12 cellular contexts compared by ENCODE assay signal in the genomic region with DNA sequence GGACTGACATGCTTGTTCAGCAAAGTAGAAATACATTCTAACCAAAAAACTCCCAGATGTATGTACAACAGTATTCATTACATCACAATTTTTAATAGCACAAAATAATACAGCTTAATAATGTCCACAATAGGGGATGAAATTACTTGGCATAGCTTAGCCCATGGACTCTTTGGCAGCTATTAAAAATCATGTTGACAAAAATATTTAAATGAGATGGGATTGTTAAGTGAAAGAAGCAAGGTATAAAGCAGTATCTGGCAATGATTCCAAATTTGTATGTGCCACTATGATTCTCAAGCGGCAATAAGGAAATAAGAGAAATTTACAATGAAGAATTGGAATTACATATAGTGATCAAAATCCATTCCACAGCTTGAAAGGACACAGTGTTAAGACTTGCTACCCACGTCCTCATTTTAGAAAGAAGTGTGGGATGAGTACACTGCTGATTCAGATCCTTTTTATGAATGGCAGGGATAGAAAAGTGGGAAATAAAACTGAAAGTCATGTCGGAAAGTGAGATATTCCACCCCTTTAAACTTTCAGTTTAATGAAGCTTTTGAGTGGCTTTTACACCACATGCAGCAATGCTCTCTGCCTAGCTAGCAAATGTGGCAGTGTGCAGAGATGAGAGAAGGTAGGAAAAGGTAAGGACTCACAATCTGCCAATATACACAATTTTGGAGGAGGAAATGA. TPM values are rescaled to one million over a fixed set of nuclear protein-coding genes. Genes with fewer than 3 reads are reported as not detected.
A peak's percentile ranks its signal among the peaks of the same experiment; 100 is the strongest.
DNase-seq lines count a peak whose midpoint lies in the region; ATAC-seq, FAIRE-seq and TF ChIP-seq lines count a peak whose summit lies in the region.
"Had no signal": no experiment of that assay in that cellular context is flagged by ENCODE, and none has a peak within 500 bp of the region (broad histone marks: within the 10 kb centered on the region; RNA-seq: fewer than 3 reads in every experiment).

No MANE protein-coding gene starts in this region.

- no peaks in the 10 kb centered on the region for H3K36me3 Mint-ChIP-seq in activated T-cell treated with anti-CD3 and anti-CD28 coated beads, Interleukin-2, amount 50 U/mL, for 72 hours (ENCODE audit: insufficient read depth in 2 of 2)

- H2AFZ ChIP-seq in neural cell (ENCODE audit: low read depth, low read length), result no peak overlapping the region

- H3K27me3 ChIP-seq in heart right ventricle, result peaks cover 0 to 62% (median 10%) of the 10 kb centered on the region in 7 donors
- no peaks in the 10 kb centered on the region for H3K27me3 ChIP-seq in endocrine pancreas (ENCODE audit: control insufficient read depth, insufficient read depth, low read length)
- no peaks in the 10 kb centered on the region for H3K27me3 ChIP-seq in neural cell (ENCODE audit: insufficient read depth, low read depth, low read length)

- peaks cover 20% of the 10 kb centered on the region for H3K79me2 ChIP-seq in neural cell (replicated peaks; ENCODE audit: insufficient read depth, low read length)

- H3K9ac ChIP-seq in endocrine pancreas (ENCODE audit: control insufficient read depth, insufficient read depth, low read length) (peak overlapping the region; percentile 8), neural cell (ENCODE audit: low read length) (no peak overlapping the region)

- no peak for TF ChIP-seq EP300 in neural cell (conservative IDR thresholded peaks at IDR 0.05; ENCODE audit: poor library complexity, severe bottlenecking)

- H3F3A ChIP-seq in neural cell (ENCODE audit: insufficient read depth, low read length, poor library complexity, severe bottlenecking), result peaks cover 6% of the 10 kb centered on the region

- no peaks in the 10 kb centered on the region for H3K9me2 ChIP-seq in neural cell (ENCODE audit: insufficient read depth, low read length)

- intact Hi-C loops in heart right ventricle (cut with DNase I), result loop anchor here in 6 of 10 donors (5.0 to 10.0 kb wide), 6 partner anchors 46 to 123 kb away; no protein-coding TSS in a partner anchor
- intact Hi-C loops in Right ventricle myocardium superior (cut with DNase I), result loop anchor here (5.0 kb wide), 1 partner anchor 181 kb away; no protein-coding TSS in a partner anchor

- H3K4me3 ChIP-seq in heart right ventricle, result peak overlapping the region in 9 of 10 donors; percentile 69 to 89 (median 79)
- peak overlapping the region; percentile 88 for H3K4me3 ChIP-seq in endocrine pancreas (ENCODE audit: control insufficient read depth, insufficient read depth, low read length)
- H3K4me3 ChIP-seq in neural cell (ENCODE audit: low read length), result peak overlapping the region; percentile 89

- no peak overlapping the region for H3K4me2 ChIP-seq in neural cell (ENCODE audit: low read length)

- TF ChIP-seq CTCF in heart right ventricle (IDR thresholded peaks at IDR 0.05) (no peak), neural cell (IDR thresholded peaks at IDR 0.05; ENCODE audit: poor library complexity, severe bottlenecking) (no peak), GM13976 (IDR thresholded peaks at IDR 0.05; ENCODE audit: borderline replicate concordance, control extremely low read depth, extremely low read depth, insufficient read depth, missing control alignments) (no peak)

- no peak for ATAC-seq in heart right ventricle
- ATAC-seq in Right ventricle myocardium superior (ENCODE audit: poor library complexity), result no peak
- ATAC-seq in activated T-cell treated with anti-CD3 and anti-CD28 coated beads, Interleukin-2, amount 50 U/mL, for 72 hours (replicated peaks in 1 of 2), result no peak
- ATAC-seq: effector memory CD8-positive, alpha-beta T cell had no signal

- peak overlapping the region in 4 of 10 donors; percentile 8 to 79 (median 74) for H3K27ac ChIP-seq in heart right ventricle
- no peak overlapping the region for H3K27ac ChIP-seq in neural cell (ENCODE audit: low read length)
- H3K27ac ChIP-seq: left lung had no signal

- H3K4me3 Mint-ChIP-seq in activated T-cell treated with anti-CD3 and anti-CD28 coated beads, Interleukin-2, amount 50 U/mL, for 72 hours, result peak overlapping the region in 1 of 2 donors; percentile 43

- H3K36me3 ChIP-seq in heart right ventricle, result no peaks in the 10 kb centered on the region
- H3K36me3 ChIP-seq in endocrine pancreas (ENCODE audit: control insufficient read depth, insufficient read depth, low read length), result no peaks in the 10 kb centered on the region
- H3K36me3 ChIP-seq in neural cell (ENCODE audit: insufficient read depth, low read length), result no peaks in the 10 kb centered on the region
- H3K36me3 ChIP-seq: left lung had no signal

- TF ChIP-seq RAD21 in neural cell (conservative IDR thresholded peaks at IDR 0.05), result no peak

- no peak for FAIRE-seq in GM12891 (lab: Jason Lieb, UNC)

- in situ Hi-C loops in GM13976 (cut with MboI; ENCODE audit: low sequenced_read_pairs, unreplicated experiment), result no loop called here

- no peak for TF ChIP-seq POLR2A in GM12891 (IDR thresholded peaks at IDR 0.05; ENCODE audit: low read depth, low read length)

- DNase-seq in heart right ventricle, result no peak
- DNase-seq in Right ventricle myocardium superior, result no peak
- no peak for DNase-seq in NCI-H2029 treated with DMSO at 0.1 percent for 48 hours (lab: John Stamatoyannopoulos, UW)
- no peak for DNase-seq in activated T-cell treated with anti-CD3 and anti-CD28 coated beads, Interleukin-2, amount 50 U/mL, for 72 hours
- DNase-seq in GM12891 (ENCODE audit: insufficient read length, low spot score), result no peak
- DNase-seq in GM13976 (ENCODE audit: low spot score), result no peak
- DNase-seq: activated T-cell treated with anti-CD3 and anti-CD28 coated beads for 4 hours; effector memory CD8-positive, alpha-beta T cell; NCI-H2081 treated with DMSO at 0.1 percent for 48 hours had no signal

- WGBS in heart right ventricle, 2 donors, result 36 to 37% methylated on average over 3 of the region's 3 CpGs

- H4K20me1 ChIP-seq in neural cell (ENCODE audit: insufficient read depth), result no peaks in the 10 kb centered on the region

- H3K4me1 ChIP-seq in heart right ventricle (peaks cover 3 to 45% (median 20%) of the 10 kb centered on the region in 9 donors), endocrine pancreas (ENCODE audit: control insufficient read depth, insufficient read depth, low read length) (no peaks in the 10 kb centered on the region)

- H3K9me3 ChIP-seq in heart right ventricle (no peaks in the 10 kb centered on the region), endocrine pancreas (ENCODE audit: control insufficient read depth, low read length) (no peaks in the 10 kb centered on the region), neural cell (ENCODE audit: low read length) (no peaks in the 10 kb centered on the region)
- H3K9me3 ChIP-seq: left lung had no signal

- H3K9me3 Mint-ChIP-seq in activated T-cell treated with anti-CD3 and anti-CD28 coated beads, Interleukin-2, amount 50 U/mL, for 72 hours, result no peaks in the 10 kb centered on the region
- H3K9me3 Mint-ChIP-seq: effector memory CD8-positive, alpha-beta T cell had no signal

- no peak overlapping the region for H3K27ac Mint-ChIP-seq in activated T-cell treated with anti-CD3 and anti-CD28 coated beads, Interleukin-2, amount 50 U/mL, for 72 hours
- H3K27ac Mint-ChIP-seq: effector memory CD8-positive, alpha-beta T cell had no signal

- H3K27me3 Mint-ChIP-seq in activated T-cell treated with anti-CD3 and anti-CD28 coated beads, Interleukin-2, amount 50 U/mL, for 72 hours (ENCODE audit: low read depth), result peaks cover 70% of the 10 kb centered on the region

- peaks cover 18% of the 10 kb centered on the region for H3K4me1 Mint-ChIP-seq in activated T-cell treated with anti-CD3 and anti-CD28 coated beads, Interleukin-2, amount 50 U/mL, for 72 hours (ENCODE audit: low read depth)

TF ChIP-seq in neural cell, 6 proteins besides CTCF, POLR2A, EP300 and RAD21 (continues in another document):
- TF ChIP-seq TAF1 (IDR thresholded peaks at IDR 0.05; ENCODE audit: low read depth) (no peak), MXI1 (conservative IDR thresholded peaks at IDR 0.05; ENCODE audit: poor library complexity, severe bottlenecking) (no peak), SMC3 (conservative IDR thresholded peaks at IDR 0.05; ENCODE audit: poor library complexity) (no peak), EZH2 (IDR thresholded peaks at IDR 0.05; ENCODE audit: borderline replicate concordance, insufficient read depth, low read length, poor library complexity, severe bottlenecking) (no peak), POLR2AphosphoS5 (IDR thresholded peaks at IDR 0.05) (no peak)

TF ChIP-seq in GM12891, 5 proteins besides CTCF, POLR2A, EP300 and RAD21:
- TF ChIP-seq PAX5 (IDR thresholded peaks at IDR 0.05; ENCODE audit: insufficient read depth, low read length, severe bottlenecking) (no peak), POLR2AphosphoS5 (IDR thresholded peaks at IDR 0.05; ENCODE audit: low read depth, low read length) (no peak), SPI1 (IDR thresholded peaks at IDR 0.05; ENCODE audit: low read depth, low read length) (no peak), POU2F2 (IDR thresholded peaks at IDR 0.05; ENCODE audit: low read depth, low read length) (no peak), TAF1 (IDR thresholded peaks at IDR 0.05; ENCODE audit: low read depth, low read length) (no peak)

RNA-seq across cellular contexts. Expression of gene GAREM1, which starts 2.4 kb away (rescaled TPM):
- total RNA-seq in heart right ventricle, result 10 to 100 TPM in 9 of 10 donors, 1 to 10 TPM in 1; 8.6 to 26.1 (median 13.9) TPM
- 1 to 10 TPM; 2.4 to 4.3 TPM for polyA plus RNA-seq in heart right ventricle
- total RNA-seq in Right ventricle myocardium superior, result 23.5 TPM
- polyA plus RNA-seq in neural cell, result 1.3 and 3.5 TPM in 2 replicates
- polyA minus RNA-seq in neural cell, result 6.6 and 8.2 TPM in 2 replicates
- total RNA-seq in activated T-cell treated with anti-CD3 and anti-CD28 coated beads, Interleukin-2, amount 50 U/mL, for 72 hours, result under 1 TPM; 0.19 to 0.39 TPM
- 0.24 TPM for polyA plus RNA-seq in GM12891 (2012; ENCODE audit: low read depth, missing spikeins)

Comparison
In these comparisons a context has a peak if more than half of its experiments do, and no peak if none do; other contexts are left out.
1. RNA of gene GAREM1, which starts 2.4 kb away (total RNA-seq): 23.5 TPM in Right ventricle myocardium superior (single experiment) and 8.6 to 26.1 TPM in heart right ventricle; 0.19 to 0.39 TPM in activated T-cell treated with anti-CD3 and anti-CD28 coated beads, Interleukin-2, amount 50 U/mL, for 72 hours; every median in the first group is over 4 times any median in the second.
2. Peak in every context shown above with its lines, with median percentiles within 50 percentile points of each other: H3K4me3 ChIP-seq.